ENCODE assay signal across 23 cellular contexts in the genomic region with DNA sequence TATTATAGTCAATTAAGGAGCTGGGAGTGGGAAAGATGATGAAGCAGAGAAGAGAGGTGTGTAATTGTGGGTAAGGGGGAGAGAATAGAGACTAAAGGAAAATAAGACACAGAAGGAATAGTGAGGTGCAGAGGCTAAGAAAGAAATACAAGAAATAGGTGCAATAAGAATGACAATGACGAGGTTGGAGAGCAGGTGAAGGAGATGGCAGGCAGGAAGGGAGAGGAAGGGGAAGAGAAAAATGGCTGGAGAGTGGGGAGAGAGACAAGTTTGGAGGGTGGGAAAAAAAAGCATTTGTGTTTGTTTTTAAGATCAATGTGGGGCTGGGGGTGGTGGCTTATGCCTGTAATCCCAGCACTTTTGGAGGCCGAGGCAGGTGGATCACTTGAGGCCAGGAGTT.
"Had no signal": no experiment of that assay in that cellular context is flagged by ENCODE, and none has a peak within 500 bp of the region (broad histone marks: within the 10 kb centered on the region; RNA-seq: fewer than 3 reads in every experiment).

No MANE protein-coding gene starts in this region.

- FAIRE-seq: endometrium, kidney had no signal

- H3K27ac ChIP-seq: colonic mucosa, epithelial cell of prostate, lower lobe of right lung had no signal

- H3K4me1 ChIP-seq: colonic mucosa, lower lobe of right lung had no signal

- H3K9me3 ChIP-seq: colonic mucosa, esophagus squamous epithelium, gastroesophageal sphincter, heart right ventricle, lower lobe of right lung had no signal

- DNase-seq: colonic mucosa; cortex of kidney; effector CD8-positive, alpha-beta T cell; effector memory CD8-positive, alpha-beta T cell; endodermal cell; erythroblast; esophagus squamous epithelium; foreskin melanocyte; heart right ventricle; immature natural killer cell; islet precursor cell; kidney; kidney glomerular epithelial cell; left colon; left ventricle myocardium superior; lower lobe of right lung; midbrain; naive thymus-derived CD4-positive, alpha-beta T cell had no signal

- ATAC-seq: effector memory CD8-positive, alpha-beta T cell; esophagus mucosa; gastroesophageal sphincter; left colon; left lobe of liver; lower lobe of right lung; naive thymus-derived CD4-positive, alpha-beta T cell had no signal

- H3K36me3 ChIP-seq: colonic mucosa, esophagus squamous epithelium, gastroesophageal sphincter, heart right ventricle, lower lobe of right lung had no signal

- H3K4me3 ChIP-seq: colonic mucosa, esophagus squamous epithelium, gastroesophageal sphincter, heart right ventricle, lower lobe of right lung had no signal

- H3K27me3 ChIP-seq: colonic mucosa, esophagus squamous epithelium, gastroesophageal sphincter, heart right ventricle had no signal
